23 cellular contexts compared by ENCODE assay signal in the genomic region with DNA sequence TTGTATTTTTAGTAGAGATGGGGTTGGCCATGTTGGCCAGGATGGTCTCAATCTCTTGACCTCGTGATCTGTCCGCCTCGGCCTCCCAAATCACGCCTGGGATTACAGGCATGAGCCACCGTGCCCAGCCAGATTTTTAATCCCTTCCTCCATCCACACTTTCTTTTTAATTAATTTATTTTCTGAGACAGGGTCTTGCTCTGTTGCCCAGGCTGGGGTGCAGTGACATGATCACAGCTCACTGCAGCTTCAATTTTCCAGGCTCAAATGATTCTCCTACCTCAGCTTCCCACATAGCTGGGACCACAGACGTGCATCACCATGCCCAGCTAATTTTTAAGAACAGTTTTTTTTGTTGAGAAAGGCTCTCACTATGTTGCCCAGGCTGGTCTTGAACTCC.
"Had no signal": no experiment of that assay in that cellular context is flagged by ENCODE, and none has a peak within 500 bp of the region (broad histone marks: within the 10 kb centered on the region; RNA-seq: fewer than 3 reads in every experiment).

No MANE protein-coding gene starts in this region.

- H3K27ac Mint-ChIP-seq: activated CD8-positive, alpha-beta T cell treated with anti-CD3 and anti-CD28 coated beads, Interleukin-2, amount 10 ng/mL, durations not matched to agents 7 days and 5 days; activated naive CD4-positive, alpha-beta T cell treated with anti-CD3 and anti-CD28 coated beads for 36 hours; activated T-helper 17 cell treated with anti-CD3 and anti-CD28 coated beads, Interleukin-2, amount 50 U/mL, for 72 hours had no signal

- H3K4me3 Mint-ChIP-seq: activated CD4-positive, alpha-beta T cell treated with anti-CD3 and anti-CD28 coated beads for 36 hours; activated CD8-positive, alpha-beta T cell treated with anti-CD3 and anti-CD28 coated beads, Interleukin-2, amount 10 ng/mL, durations not matched to agents 7 days and 5 days; activated naive CD4-positive, alpha-beta T cell treated with anti-CD3 and anti-CD28 coated beads for 36 hours; activated naive CD8-positive, alpha-beta T cell; activated T-helper 17 cell treated with anti-CD3 and anti-CD28 coated beads, Interleukin-2, amount 50 U/mL, for 72 hours had no signal

- H3K9me3 ChIP-seq: SJSA1 had no signal

- H3K27ac ChIP-seq: brain microvascular endothelial cell, SJSA1 had no signal

- H3K27me3 Mint-ChIP-seq: activated CD4-positive, alpha-beta T cell treated with anti-CD3 and anti-CD28 coated beads for 36 hours; activated naive CD8-positive, alpha-beta T cell; activated T-helper 17 cell treated with anti-CD3 and anti-CD28 coated beads, Interleukin-2, amount 50 U/mL, for 72 hours had no signal

- ATAC-seq: activated CD4-positive, alpha-beta T cell treated with anti-CD3 and anti-CD28 coated beads for 36 hours; activated CD8-positive, alpha-beta T cell treated with anti-CD3 and anti-CD28 coated beads, Interleukin-2, amount 10 ng/mL, durations not matched to agents 7 days and 5 days; PC-3; SK-N-SH treated with all-trans-retinoic acid at 6 μM for 48 hours had no signal

- DNase-seq: activated CD4-positive, alpha-beta T cell treated with anti-CD3 and anti-CD28 coated beads for 36 hours; activated CD4-positive, CD25-positive, alpha-beta regulatory T cell; activated CD8-positive, alpha-beta memory T cell treated with anti-CD3 and anti-CD28 coated beads, Interleukin-2, amount 50 U/mL, for 48 hours; activated CD8-positive, alpha-beta T cell treated with anti-CD3 and anti-CD28 coated beads, Interleukin-2, amount 10 ng/mL, durations not matched to agents 7 days and 5 days; activated gamma-delta T cell; activated naive CD4-positive, alpha-beta T cell treated with anti-CD3 and anti-CD28 coated beads for 36 hours; activated T-cell treated with anti-CD3 and anti-CD28 coated beads, Interleukin-2, amount 50 U/mL, for 1 hour; brain microvascular endothelial cell; Karpas-422; NCI-H1105 treated with DMSO at 0.1 percent for 48 hours; NCI-H1436 treated with DMSO at 0.1 percent for 48 hours; NCI-H187; NCI-H2081; NCI-H446; NCI-H524; PC-3; SHP77; SW 1271 had no signal

- H3K9me3 Mint-ChIP-seq: activated naive CD4-positive, alpha-beta T cell treated with anti-CD3 and anti-CD28 coated beads for 36 hours; activated T-helper 17 cell treated with anti-CD3 and anti-CD28 coated beads, Interleukin-2, amount 50 U/mL, for 72 hours had no signal

- H3K4me3 ChIP-seq: cardiac muscle cell, SJSA1 had no signal
